28 cellular contexts compared by ENCODE assay signal in genomic region chr11:61578819-61579218, GRCh38. TPM values are rescaled to one million over a fixed set of nuclear protein-coding genes. Genes with fewer than 3 reads are reported as not detected.
DNase-seq lines count a peak whose midpoint lies in the region; ATAC-seq, FAIRE-seq and TF ChIP-seq lines count a peak whose summit lies in the region.
"Had no signal": no experiment of that assay in that cellular context is flagged by ENCODE, and none has a peak within 500 bp of the region (broad histone marks: within the 10 kb centered on the region; RNA-seq: fewer than 3 reads in every experiment).

No MANE protein-coding gene starts in this region.

- POLR2A ChIA-PET in Caco-2 (lab: Charles Lee), result no interaction called here
- POLR2A ChIA-PET in WTC11 (lab: Charles Lee), result no interaction called here

- H3K9me3 ChIP-seq in Caco-2, result no peaks in the 10 kb centered on the region
- H3K9me3 ChIP-seq in prostate gland, result no peaks in the 10 kb centered on the region
- H3K9me3 ChIP-seq: gastroesophageal sphincter, HAP-1, lower lobe of right lung, pancreas, suprapubic skin, vagina had no signal

- H3K27me3 Mint-ChIP-seq in Caco-2 (ENCODE audit: insufficient read depth, unreplicated experiment) (no peaks in the 10 kb centered on the region), WTC11 (ENCODE audit: low read depth) (peaks cover 46% of the 10 kb centered on the region), glutamatergic neuron (ENCODE audit: unreplicated experiment) (peaks cover 13% of the 10 kb centered on the region)

- H3K36me3 ChIP-seq in Caco-2 (ENCODE audit: control insufficient read depth, insufficient read depth, low read length) (no peaks in the 10 kb centered on the region), prostate gland (no peaks in the 10 kb centered on the region)
- H3K36me3 ChIP-seq: gastroesophageal sphincter, HAP-1, lower lobe of right lung, pancreas, suprapubic skin, vagina had no signal

- peak overlapping the region; percentile 91 to 95 for H3K27ac ChIP-seq in prostate gland
- H3K27ac ChIP-seq: gastroesophageal sphincter, hepatocyte, lower lobe of right lung, pancreas, skin epidermis, suprapubic skin, vagina had no signal

- no TSS peak for BruUV-seq in Caco-2 (replicated peaks; lab: Mats Ljungman, UMichigan)

- ATAC-seq in WTC11 (no peak), HG03097 (IDR thresholded peaks at IDR 0.05; ENCODE audit: low FRiP score, unreplicated experiment) (no peak)
- ATAC-seq: CD8-positive, alpha-beta T cell; gastroesophageal sphincter; GM12878; lower lobe of right lung; natural killer cell; pancreas had no signal

- H3K36me3 Mint-ChIP-seq in Caco-2 (ENCODE audit: insufficient read depth, unreplicated experiment), result peaks cover 6% of the 10 kb centered on the region
- no peaks in the 10 kb centered on the region for H3K36me3 Mint-ChIP-seq in WTC11
- H3K36me3 Mint-ChIP-seq in glutamatergic neuron (ENCODE audit: unreplicated experiment), result no peaks in the 10 kb centered on the region
- H3K36me3 Mint-ChIP-seq: CD8-positive, alpha-beta T cell; natural killer cell had no signal

- DNase-seq in Caco-2, result no peak
- no peak for DNase-seq in WTC11 (ENCODE audit: low spot score)
- no peak for DNase-seq in glutamatergic neuron
- no peak for DNase-seq in prostate gland (ENCODE audit: low spot score)
- DNase-seq in GM12892 (ENCODE audit: insufficient read length), result no peak
- DNase-seq in foreskin melanocyte, result no peak
- no peak for DNase-seq in NCI-H1930 (lab: John Stamatoyannopoulos, UW)
- DNase-seq: activated CD4-positive, alpha-beta T cell treated with anti-CD3 and anti-CD28 coated beads, Interleukin-2, amount 50 U/mL, for 1 hour; CD8-positive, alpha-beta T cell; cerebellar nuclear complex; lower lobe of right lung; natural killer cell; NCI-H1092 treated with DMSO at 0.1 percent for 48 hours; NCI-H187; NCI-H510A treated with DMSO at 0.1 percent for 48 hours; stimulated activated naive CD4-positive, alpha-beta T cell; SW 1271; T1000 had no signal

- H3K27ac Mint-ChIP-seq in Caco-2 (ENCODE audit: unreplicated experiment), result no peak overlapping the region
- no peak overlapping the region for H3K27ac Mint-ChIP-seq in WTC11
- H3K27ac Mint-ChIP-seq in glutamatergic neuron (ENCODE audit: unreplicated experiment), result no peak overlapping the region
- H3K27ac Mint-ChIP-seq: CD8-positive, alpha-beta T cell had no signal

- FAIRE-seq in GM12892 (lab: Jason Lieb, UNC), result no peak
- FAIRE-seq: endothelial cell of umbilical vein, GM12878, pancreas had no signal

- H3K4me1 ChIP-seq in Caco-2 (peaks cover 11% of the 10 kb centered on the region), prostate gland (replicated peaks) (peaks cover 11% of the 10 kb centered on the region)
- H3K4me1 ChIP-seq: HAP-1 had no signal

- H3K4me3 ChIP-seq in Caco-2 (ENCODE audit: low read depth, low read length) (no peak overlapping the region), prostate gland (peak overlapping the region; percentile 54 to 77)
- H3K4me3 ChIP-seq: gastroesophageal sphincter, GM12878, HAP-1, hepatocyte, lower lobe of right lung, skin epidermis, suprapubic skin, vagina had no signal

- H3K4me1 Mint-ChIP-seq in Caco-2 (ENCODE audit: low read depth, unreplicated experiment), result peaks cover 21% of the 10 kb centered on the region
- peaks cover 46% of the 10 kb centered on the region for H3K4me1 Mint-ChIP-seq in WTC11
- H3K4me1 Mint-ChIP-seq in glutamatergic neuron (ENCODE audit: low read depth, unreplicated experiment), result peaks cover 32% of the 10 kb centered on the region

- H3K27me3 ChIP-seq in Caco-2 (replicated peaks; ENCODE audit: control insufficient read depth, insufficient read depth, low read length) (no peaks in the 10 kb centered on the region), prostate gland (replicated peaks; ENCODE audit: insufficient read depth) (no peaks in the 10 kb centered on the region)
- H3K27me3 ChIP-seq: pancreas had no signal

- TF ChIP-seq CTCF in Caco-2 (IDR thresholded peaks at IDR 0.05; ENCODE audit: insufficient read depth in 1 of 2, low read depth in 1 of 2, low read length in 1 of 2, severe bottlenecking in 1 of 2, unreplicated experiment in 1 of 2), result no peak
- no peak for TF ChIP-seq CTCF in WTC11 (IDR thresholded peaks at IDR 0.05)
- TF ChIP-seq CTCF in glutamatergic neuron (IDR thresholded peaks at IDR 0.05; ENCODE audit: partially characterized antibody, unreplicated experiment), result no peak
- no peak for TF ChIP-seq CTCF in prostate gland (IDR thresholded peaks at IDR 0.05)

- TF ChIP-seq POLR2A in prostate gland (IDR thresholded peaks at IDR 0.05) (no peak), GM12892 (IDR thresholded peaks at IDR 0.05; ENCODE audit: low read depth, low read length) (no peak)

- H3K4me3 Mint-ChIP-seq in Caco-2 (ENCODE audit: unreplicated experiment), result peak overlapping the region; percentile 70
- peak overlapping the region; percentile 79 for H3K4me3 Mint-ChIP-seq in WTC11
- H3K4me3 Mint-ChIP-seq in glutamatergic neuron (ENCODE audit: unreplicated experiment), result peak overlapping the region; percentile 59

- WGBS in prostate gland, result 79% methylated on average over 4 of the region's 4 CpGs

- intact Hi-C loops in Caco-2 (cut with micrococcal nuclease; ENCODE audit: unreplicated experiment) (loop anchor here (2.0 kb wide), 1 partner anchor 102 kb away; no protein-coding TSS in a partner anchor), prostate gland (cut with DNase I) (no loop called here)

- no peaks in the 10 kb centered on the region for H3K9me3 Mint-ChIP-seq in Caco-2 (ENCODE audit: unreplicated experiment)
- no peaks in the 10 kb centered on the region for H3K9me3 Mint-ChIP-seq in WTC11
- H3K9me3 Mint-ChIP-seq in glutamatergic neuron (ENCODE audit: unreplicated experiment), result peaks cover 12% of the 10 kb centered on the region
- H3K9me3 Mint-ChIP-seq: CD8-positive, alpha-beta T cell; natural killer cell had no signal

- CTCF ChIA-PET in Caco-2 (lab: Charles Lee) (no interaction called here), WTC11 (lab: Charles Lee) (interaction anchor here (0.6 to 2.6 kb wide), 5 partner anchors 9 to 133 kb away, joined by 3 to 26 read pairs (median 8); no protein-coding TSS in a partner anchor)

TF ChIP-seq in WTC11, 78 proteins besides CTCF, POLR2A, EP300 and RAD21:
- TF ChIP-seq RELA (CRISPR knock-in tag; IDR thresholded peaks at IDR 0.05; ENCODE audit: borderline replicate concordance) (0 out of 2 replicates have a peak, but pooled peaks have one; percentile 76), PREB (CRISPR knock-in tag; IDR thresholded peaks at IDR 0.05; ENCODE audit: borderline replicate concordance) (no peak), MXD4 (CRISPR knock-in tag; IDR thresholded peaks at IDR 0.05; ENCODE audit: borderline replicate concordance) (no peak), KAT7 (CRISPR knock-in tag; IDR thresholded peaks at IDR 0.05; ENCODE audit: borderline replicate concordance) (no peak), ZNF425 (CRISPR knock-in tag; conservative IDR thresholded peaks at IDR 0.05) (no peak), GRHL2 (CRISPR knock-in tag; IDR thresholded peaks at IDR 0.05; ENCODE audit: insufficient replicate concordance, severe bottlenecking) (no peak)

RNA-seq across cellular contexts. Expression of gene SYT7, which starts 2.1 kb away (rescaled TPM):
- total RNA-seq in Caco-2 (2022) (32.8 and 33.5 TPM in 2 replicates), WTC11 (2021) (12.5 to 18.9 TPM (median 18.2 TPM) in 3 replicates), glutamatergic neuron (ENCODE audit: unreplicated experiment) (93.6 TPM), prostate gland (100 to 1,000 TPM; 114 to 199 TPM)
- polyA plus RNA-seq in GM12892 (2012; ENCODE audit: missing spikeins), result not detected
- total RNA-seq: CD8-positive, alpha-beta T cell; GM12878 had no signal
- polyA plus RNA-seq: GM12878 had no signal
